ENCODE assay signal across 23 cellular contexts in the genomic region with DNA sequence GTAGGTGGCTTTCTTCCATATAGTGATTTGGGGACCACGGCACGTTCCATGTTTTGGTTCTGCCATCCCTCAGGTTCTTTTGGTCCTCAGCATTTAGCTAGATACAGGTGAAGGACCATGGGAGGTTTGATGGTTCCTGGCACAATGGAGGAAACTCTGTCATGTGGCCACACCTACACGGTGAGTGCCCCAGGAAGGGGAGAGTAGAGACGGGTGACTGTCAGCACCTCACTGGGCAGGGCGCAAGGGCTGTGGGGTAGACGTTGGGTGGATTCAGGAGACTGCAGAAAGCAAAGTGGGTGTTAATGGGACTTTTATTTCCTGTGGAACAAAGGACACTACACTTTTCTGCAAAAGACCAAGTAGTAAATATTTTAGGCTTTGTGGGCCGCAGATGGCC.
DNase-seq lines count a peak whose midpoint lies in the region; ATAC-seq and TF ChIP-seq lines count a peak whose summit lies in the region.
"Had no signal": no experiment of that assay in that cellular context is flagged by ENCODE, and none has a peak within 500 bp of the region (broad histone marks: within the 10 kb centered on the region; RNA-seq: fewer than 3 reads in every experiment).

No MANE protein-coding gene starts in this region.

- TF ChIP-seq POLR2A in heart left ventricle (IDR thresholded peaks at IDR 0.05), result no peak

- WGBS in heart left ventricle, 4 donors, result 71 to 74% (median 72%) methylated on average over 7 of the region's 7 CpGs

- POLR2A ChIA-PET in WTC11 (lab: Charles Lee), result interaction anchor here (1.1 kb wide), 1 partner anchor 17 kb away, joined by 4 read pairs; no protein-coding TSS in a partner anchor

- TF ChIP-seq CTCF in heart left ventricle (IDR thresholded peaks at IDR 0.05) (no peak), WTC11 (IDR thresholded peaks at IDR 0.05) (no peak), GM20000 (IDR thresholded peaks at IDR 0.05; ENCODE audit: extremely low read depth, missing control alignments) (no peak), brain microvascular endothelial cell (IDR thresholded peaks at IDR 0.05; ENCODE audit: low read depth, low read length, missing control alignments) (no peak)

- peak overlapping the region; percentile 57; the same call in 1 of the 2 replicates for H3K27ac Mint-ChIP-seq in WTC11
- H3K27ac Mint-ChIP-seq in stimulated activated naive B cell treated with anti-CD40 and anti-IgM and Interleukin-4, amounts not matched to agents 10 μg/mL and 1 μg/mL and 100 μg/mL, for 72 hours, result peak overlapping the region; percentile 33
- H3K27ac Mint-ChIP-seq: neural progenitor cell had no signal

- ATAC-seq in Right ventricle myocardium inferior (peak; percentile 35), heart left ventricle (no peak), WTC11 (peak; percentile 32; the same call in 1 of the 2 replicates), left lobe of liver (no peak)
- no peak for ATAC-seq in stimulated activated naive B cell treated with anti-CD40 and anti-IgM and Interleukin-4, amounts not matched to agents 10 μg/mL and 1 μg/mL and 100 μg/mL, for 72 hours (replicated peaks)
- ATAC-seq: GM12878, K562 had no signal

- CTCF ChIA-PET in WTC11 (lab: Charles Lee), result interaction anchor here (0.7 kb wide), 2 partner anchors 172 to 264 kb away, joined by 3 read pairs; no protein-coding TSS in a partner anchor

- H3K9me3 ChIP-seq in heart left ventricle (no peaks in the 10 kb centered on the region), iPS-20b (ENCODE audit: insufficient read depth, low read depth, low read length) (no peaks in the 10 kb centered on the region)
- H3K9me3 ChIP-seq: ascending aorta, esophagus squamous epithelium, SK-N-SH, spleen, testis had no signal

- H3K27me3 ChIP-seq in heart left ventricle, result no peaks in the 10 kb centered on the region
- no peaks in the 10 kb centered on the region for H3K27me3 ChIP-seq in iPS-20b (ENCODE audit: insufficient read depth, low read length)
- H3K27me3 ChIP-seq in brain microvascular endothelial cell (replicated peaks), result no peaks in the 10 kb centered on the region
- H3K27me3 ChIP-seq: ascending aorta, esophagus squamous epithelium, neural progenitor cell, spleen, testis had no signal

- no peaks in the 10 kb centered on the region for H3K27me3 Mint-ChIP-seq in WTC11 (ENCODE audit: low read depth)
- no peaks in the 10 kb centered on the region for H3K27me3 Mint-ChIP-seq in stimulated activated naive B cell treated with anti-CD40 and anti-IgM and Interleukin-4, amounts not matched to agents 10 μg/mL and 1 μg/mL and 100 μg/mL, for 72 hours

- H3K27ac ChIP-seq in heart left ventricle, result no peak overlapping the region
- peak overlapping the region; percentile 22 for H3K27ac ChIP-seq in iPS-20b (ENCODE audit: low read length)
- H3K27ac ChIP-seq in brain microvascular endothelial cell, result no peak overlapping the region
- H3K27ac ChIP-seq: ascending aorta, C4-2B, esophagus squamous epithelium, neural progenitor cell, testis had no signal

- H3K4me3 ChIP-seq in heart left ventricle, result no peak overlapping the region
- H3K4me3 ChIP-seq in iPS-20b (ENCODE audit: low read length), result no peak overlapping the region
- H3K4me3 ChIP-seq in brain microvascular endothelial cell (ENCODE audit: low read depth, low read length), result no peak overlapping the region
- H3K4me3 ChIP-seq: ascending aorta, esophagus squamous epithelium, GM12878, K562, neural progenitor cell, spleen, testis had no signal

- H3K36me3 ChIP-seq in heart left ventricle, result peaks cover 0 to 55% (median 36%) of the 10 kb centered on the region in 9 donors
- peaks cover 63% of the 10 kb centered on the region for H3K36me3 ChIP-seq in iPS-20b (ENCODE audit: insufficient read depth, low read depth, low read length)
- peaks cover 10% of the 10 kb centered on the region for H3K36me3 ChIP-seq in brain microvascular endothelial cell (replicated peaks)

- H3K4me1 Mint-ChIP-seq in WTC11, result peaks cover 59% of the 10 kb centered on the region
- peaks cover 10 to 37% of the 10 kb centered on the region in 2 donors for H3K4me1 Mint-ChIP-seq in stimulated activated naive B cell treated with anti-CD40 and anti-IgM and Interleukin-4, amounts not matched to agents 10 μg/mL and 1 μg/mL and 100 μg/mL, for 72 hours

- no peak overlapping the region for H3K4me3 Mint-ChIP-seq in WTC11
- no peak overlapping the region for H3K4me3 Mint-ChIP-seq in stimulated activated naive B cell treated with anti-CD40 and anti-IgM and Interleukin-4, amounts not matched to agents 10 μg/mL and 1 μg/mL and 100 μg/mL, for 72 hours
- H3K4me3 Mint-ChIP-seq: neural progenitor cell had no signal

- H3K9me3 Mint-ChIP-seq in WTC11, result no peaks in the 10 kb centered on the region
- no peaks in the 10 kb centered on the region for H3K9me3 Mint-ChIP-seq in stimulated activated naive B cell treated with anti-CD40 and anti-IgM and Interleukin-4, amounts not matched to agents 10 μg/mL and 1 μg/mL and 100 μg/mL, for 72 hours
- H3K9me3 Mint-ChIP-seq: neural progenitor cell had no signal

- in situ Hi-C loops in brain microvascular endothelial cell (cut with HindIII; ENCODE audit: low pct_ligation_motif_present, low sequenced_read_pairs), result no loop called here

- intact Hi-C loops in Right ventricle myocardium inferior (cut with DNase I), result no loop called here
- intact Hi-C loops in heart left ventricle (cut with DNase I), result no loop called here

- H3K9ac ChIP-seq in iPS-20b (ENCODE audit: low read depth, low read length), result no peak overlapping the region
- H3K9ac ChIP-seq: neural progenitor cell, SK-N-SH had no signal

- H3K4me1 ChIP-seq in heart left ventricle (peaks cover 0 to 66% (median 17%) of the 10 kb centered on the region in 12 donors), iPS-20b (ENCODE audit: insufficient read depth, low read length) (peaks cover 11% of the 10 kb centered on the region)
- H3K4me1 ChIP-seq: testis had no signal

- no peak for DNase-seq in Right ventricle myocardium inferior (ENCODE audit: missing footprints)
- no peak for DNase-seq in heart left ventricle
- DNase-seq in WTC11 (ENCODE audit: low spot score), result no peak
- DNase-seq in stimulated activated naive B cell treated with anti-CD40 and anti-IgM and Interleukin-4, amounts not matched to agents 10 μg/mL and 1 μg/mL and 100 μg/mL, for 72 hours, result no peak
- DNase-seq in left lobe of liver (ENCODE audit: low spot score), result no peak
- no peak for DNase-seq in GM20000 (ENCODE audit: low spot score)
- no peak for DNase-seq in brain microvascular endothelial cell
- DNase-seq: DMS53; effector memory CD4-positive, alpha-beta T cell; esophagus squamous epithelium; MM.1S; NCI-H1436; NCI-H524; SK-N-SH; spleen; T-helper 9 cell; testis had no signal

- H3K36me3 Mint-ChIP-seq in WTC11, result peaks cover 16% of the 10 kb centered on the region
- H3K36me3 Mint-ChIP-seq in stimulated activated naive B cell treated with anti-CD40 and anti-IgM and Interleukin-4, amounts not matched to agents 10 μg/mL and 1 μg/mL and 100 μg/mL, for 72 hours, result peaks cover 33 to 50% of the 10 kb centered on the region in 2 donors

TF ChIP-seq in WTC11, 78 proteins besides CTCF, POLR2A, EP300 and RAD21:
- TF ChIP-seq JAZF1 (CRISPR knock-in tag; IDR thresholded peaks at IDR 0.05) (no peak), SP1 (CRISPR knock-in tag; conservative IDR thresholded peaks at IDR 0.05) (no peak), ZNF138 (CRISPR knock-in tag; conservative IDR thresholded peaks at IDR 0.05) (no peak), ZNF121 (CRISPR knock-in tag; IDR thresholded peaks at IDR 0.05) (no peak), OVOL2 (CRISPR knock-in tag; IDR thresholded peaks at IDR 0.05; ENCODE audit: borderline replicate concordance) (no peak), ZNF423 (CRISPR knock-in tag; IDR thresholded peaks at IDR 0.05) (no peak), ZNF317 (CRISPR knock-in tag; IDR thresholded peaks at IDR 0.05; ENCODE audit: borderline replicate concordance, low read depth) (no peak), ZNF263 (CRISPR knock-in tag; IDR thresholded peaks at IDR 0.05; ENCODE audit: low read depth) (no peak), FOXP1 (CRISPR knock-in tag; IDR thresholded peaks at IDR 0.05; ENCODE audit: borderline replicate concordance) (no peak)
- TF ChIP-seq, protein P1, sequence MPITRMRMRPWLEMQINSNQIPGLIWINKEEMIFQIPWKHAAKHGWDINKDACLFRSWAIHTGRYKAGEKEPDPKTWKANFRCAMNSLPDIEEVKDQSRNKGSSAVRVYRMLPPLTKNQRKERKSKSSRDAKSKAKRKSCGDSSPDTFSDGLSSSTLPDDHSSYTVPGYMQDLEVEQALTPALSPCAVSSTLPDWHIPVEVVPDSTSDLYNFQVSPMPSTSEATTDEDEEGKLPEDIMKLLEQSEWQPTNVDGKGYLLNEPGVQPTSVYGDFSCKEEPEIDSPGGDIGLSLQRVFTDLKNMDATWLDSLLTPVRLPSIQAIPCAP (CRISPR knock-in tag; IDR thresholded peaks at IDR 0.05), result no peak
- TF ChIP-seq, protein P2, sequence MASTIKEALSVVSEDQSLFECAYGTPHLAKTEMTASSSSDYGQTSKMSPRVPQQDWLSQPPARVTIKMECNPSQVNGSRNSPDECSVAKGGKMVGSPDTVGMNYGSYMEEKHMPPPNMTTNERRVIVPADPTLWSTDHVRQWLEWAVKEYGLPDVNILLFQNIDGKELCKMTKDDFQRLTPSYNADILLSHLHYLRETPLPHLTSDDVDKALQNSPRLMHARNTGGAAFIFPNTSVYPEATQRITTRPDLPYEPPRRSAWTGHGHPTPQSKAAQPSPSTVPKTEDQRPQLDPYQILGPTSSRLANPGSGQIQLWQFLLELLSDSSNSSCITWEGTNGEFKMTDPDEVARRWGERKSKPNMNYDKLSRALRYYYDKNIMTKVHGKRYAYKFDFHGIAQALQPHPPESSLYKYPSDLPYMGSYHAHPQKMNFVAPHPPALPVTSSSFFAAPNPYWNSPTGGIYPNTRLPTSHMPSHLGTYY (CRISPR knock-in tag; IDR thresholded peaks at IDR 0.05), result no peak
- TF ChIP-seq, protein P3, sequence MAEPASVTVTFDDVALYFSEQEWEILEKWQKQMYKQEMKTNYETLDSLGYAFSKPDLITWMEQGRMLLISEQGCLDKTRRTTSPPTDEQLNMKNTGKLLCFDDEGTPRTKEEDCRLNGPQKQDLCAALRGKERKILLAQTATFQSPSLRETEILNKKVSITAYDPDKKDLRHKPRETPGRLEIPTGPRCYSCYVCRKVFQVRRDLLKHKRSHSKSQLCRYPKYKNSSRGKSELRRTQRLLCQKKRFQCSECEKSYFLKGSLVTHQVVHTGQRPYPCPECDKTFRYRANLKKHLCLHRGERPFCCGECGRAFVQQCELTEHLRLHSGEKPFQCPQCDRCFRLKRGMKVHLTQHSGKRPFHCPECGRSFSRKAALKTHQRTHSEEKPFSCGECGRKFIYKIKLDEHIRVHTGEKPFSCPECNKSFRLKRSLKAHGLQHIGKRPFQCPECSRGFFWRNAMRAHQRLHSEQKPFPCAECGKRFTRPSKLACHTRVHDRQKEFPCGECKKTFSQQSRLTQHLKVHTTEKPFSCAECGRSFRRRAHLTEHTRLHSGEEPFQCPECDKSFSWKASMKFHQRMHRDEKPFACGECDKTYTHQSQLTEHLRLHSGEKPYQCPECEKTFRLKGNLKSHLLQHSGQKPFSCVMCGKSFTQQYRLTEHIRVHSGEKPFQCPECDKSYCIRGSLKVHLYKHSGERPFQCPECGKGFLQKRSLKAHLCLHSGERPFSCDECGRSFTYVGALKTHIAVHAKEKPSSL (CRISPR knock-in tag; conservative IDR thresholded peaks at IDR 0.05), result no peak
TF ChIP-seq in WTC11: peak in this region for 0.

Comparison
In these comparisons a context has a peak if more than half of its experiments do, and no peak if none do; other contexts are left out.
1. ATAC-seq: peak in Right ventricle myocardium inferior (single experiment) and WTC11 (single experiment); none in heart left ventricle (0 of 4), stimulated activated naive B cell treated with anti-CD40 and anti-IgM and Interleukin-4, amounts not matched to agents 10 μg/mL and 1 μg/mL and 100 μg/mL, for 72 hours (0 of 2) and left lobe of liver (single experiment).